Comparison of ENCODE assay signal across 13 cellular contexts in genomic region chr2:222290691-222291484, GRCh38. TPM values are rescaled to one million over a fixed set of nuclear protein-coding genes. Genes with fewer than 3 reads are reported as not detected.
DNase-seq lines count a peak whose midpoint lies in the region; ATAC-seq, FAIRE-seq and TF ChIP-seq lines count a peak whose summit lies in the region.
"Had no signal": no experiment of that assay in that cellular context is flagged by ENCODE, and none has a peak within 500 bp of the region (broad histone marks: within the 10 kb centered on the region; RNA-seq: fewer than 3 reads in every experiment).

No MANE protein-coding gene starts in this region.

- H3K79me2 ChIP-seq in SK-N-SH (ENCODE audit: insufficient read depth): no peaks in the 10 kb centered on the region

- no peak for TF ChIP-seq EP300 in SK-N-SH (IDR thresholded peaks at IDR 0.05; ENCODE audit: borderline replicate concordance in 1 of 2, low read depth in 1 of 2, low read length in 1 of 2)

- H3K27me3 ChIP-seq in cardiac muscle cell (peaks cover 100% of the 10 kb centered on the region), SK-N-SH (ENCODE audit: insufficient read depth) (peaks cover 94% of the 10 kb centered on the region), iPS-15b (ENCODE audit: control insufficient read depth, insufficient read depth, low read length) (peaks cover 94% of the 10 kb centered on the region)

- peak overlapping the region; percentile 67; the same call in 1 of the 2 replicates for H3K4me2 ChIP-seq in SK-N-SH

- H3K9ac ChIP-seq in SK-N-SH: no peak overlapping the region
- H3K9ac ChIP-seq in iPS-15b (ENCODE audit: low read depth, low read length): no peak overlapping the region

- peak overlapping the region; percentile 22; the same call in 1 of the 2 replicates for H2AFZ ChIP-seq in SK-N-SH (ENCODE audit: low read depth)

- H3K36me3 ChIP-seq in cardiac muscle cell (no peaks in the 10 kb centered on the region), SK-N-SH (replicated peaks in 1 of 2; ENCODE audit: control insufficient read depth in 1 of 2, insufficient read depth in 2 of 2, low read length in 1 of 2) (no peaks in the 10 kb centered on the region), iPS-15b (ENCODE audit: control insufficient read depth, insufficient read depth, low read length) (no peaks in the 10 kb centered on the region)
- H3K36me3 ChIP-seq: pancreas had no signal

- TF ChIP-seq CTCF in cardiac muscle cell (IDR thresholded peaks at IDR 0.05; ENCODE audit: low read depth, low read length): no peak
- no peak for TF ChIP-seq CTCF in SK-N-SH (IDR thresholded peaks at IDR 0.05)

- intact Hi-C loops in Right ventricle myocardium inferior (cut with DNase I): no loop called here

- no peaks in the 10 kb centered on the region for H3K9me2 ChIP-seq in SK-N-SH

- H3F3A ChIP-seq in SK-N-SH (replicated peaks; ENCODE audit: insufficient read depth): no peaks in the 10 kb centered on the region

- no peaks in the 10 kb centered on the region for H4K20me1 ChIP-seq in SK-N-SH (ENCODE audit: insufficient read depth)

- POLR2A ChIA-PET in SK-N-SH (lab: Yijun Ruan, JAX): no interaction called here

- DNase-seq in cardiac muscle cell (ENCODE audit: low read depth in 1 of 2, low spot score in 1 of 2) (peak; percentile 26 to 74), Right ventricle myocardium inferior (ENCODE audit: missing footprints) (no peak), SK-N-SH (peak; percentile 44), urothelium cell line (ENCODE audit: low spot score) (peak; percentile 80), epidermal melanocyte (ENCODE audit: insufficient read length, low spot score) (no peak), NCI-H2029 (lab: John Stamatoyannopoulos, UW) (no peak)
- DNase-seq: activated T-cell treated with anti-CD3 and anti-CD28 coated beads, Interleukin-2, amount 50 U/mL, for 1 hour; CD4-positive, CD25-positive, alpha-beta regulatory T cell had no signal

- CTCF ChIA-PET in SK-N-SH (lab: Yijun Ruan, JAX): interaction anchor here (0.6 to 1.6 kb wide), 2 partner anchors 8 to 279 kb away, joined by 3 to 4 read pairs; partner anchors contain the start of gene PAX3

- ATAC-seq in Right ventricle myocardium inferior: no peak
- no peak for ATAC-seq in HG02763 (IDR thresholded peaks at IDR 0.05; ENCODE audit: unreplicated experiment)
- ATAC-seq: pancreas had no signal

- 4% methylated on average over 24 of the region's 45 CpGs for WGBS in SK-N-SH (ENCODE audit: low lambda C conversion rate)

- H3K27ac ChIP-seq in cardiac muscle cell (no peak overlapping the region), SK-N-SH (ENCODE audit: low read depth in 2 of 2, low read length in 1 of 2) (no peak overlapping the region)
- H3K27ac ChIP-seq: pancreas had no signal

- peak overlapping the region; percentile 23 for H3K4me3 ChIP-seq in cardiac muscle cell
- H3K4me3 ChIP-seq in SK-N-SH (ENCODE audit: low read depth in 2 of 2, low read length in 1 of 2): peak overlapping the region in 1 of 2 experiments; percentile 4; a peak in 1 of 4 replicates
- peak overlapping the region; percentile 40 for H3K4me3 ChIP-seq in iPS-15b (ENCODE audit: low read depth, low read length)
- H3K4me3 ChIP-seq: pancreas had no signal

- no peaks in the 10 kb centered on the region for H3K9me3 ChIP-seq in cardiac muscle cell (ENCODE audit: low read depth)
- no peaks in the 10 kb centered on the region for H3K9me3 ChIP-seq in SK-N-SH
- H3K9me3 ChIP-seq in iPS-15b (ENCODE audit: control insufficient read depth, insufficient read depth, low read length): no peaks in the 10 kb centered on the region
- H3K9me3 ChIP-seq: pancreas had no signal

- TF ChIP-seq RAD21 in SK-N-SH (IDR thresholded peaks at IDR 0.05; ENCODE audit: low read length): no peak

- peaks cover 11% of the 10 kb centered on the region for H3K4me1 ChIP-seq in cardiac muscle cell (ENCODE audit: low read depth)
- H3K4me1 ChIP-seq in SK-N-SH (ENCODE audit: control insufficient read depth in 1 of 2, insufficient read depth in 2 of 2, low read depth in 1 of 2, low read length in 1 of 2): peaks cover 0 to 2% of the 10 kb centered on the region in 2 experiments; a peak in 1 of 4 replicates
- H3K4me1 ChIP-seq in iPS-15b (ENCODE audit: control insufficient read depth, insufficient read depth, low read length): peaks cover 9% of the 10 kb centered on the region

- no peak for FAIRE-seq in urothelium cell line (lab: Jason Lieb, UNC)
- FAIRE-seq: pancreas had no signal

TF ChIP-seq in SK-N-SH, 30 proteins besides CTCF, POLR2A, EP300 and RAD21:
- TF ChIP-seq RXRA (IDR thresholded peaks at IDR 0.05; ENCODE audit: borderline replicate concordance, low read depth) (no peak), TCF12 (IDR thresholded peaks at IDR 0.05) (no peak), CHD2 (IDR thresholded peaks at IDR 0.05; ENCODE audit: low read length, partially characterized antibody) (no peak), SMC3 (IDR thresholded peaks at IDR 0.05; ENCODE audit: low read depth, low read length) (no peak), SIN3A (IDR thresholded peaks at IDR 0.05; ENCODE audit: borderline replicate concordance, low read depth, low read length) (no peak), FOXM1 (IDR thresholded peaks at IDR 0.05; ENCODE audit: low read depth) (no peak), IRF3 (IDR thresholded peaks at IDR 0.05; ENCODE audit: low read depth, low read length) (no peak), MAX (IDR thresholded peaks at IDR 0.05; ENCODE audit: low read depth) (no peak), NFIC (IDR thresholded peaks at IDR 0.05; ENCODE audit: borderline replicate concordance) (no peak), FOXJ3 (CRISPR knock-in tag; IDR thresholded peaks at IDR 0.05) (no peak), POLR2AphosphoS5 (IDR thresholded peaks at IDR 0.05; ENCODE audit: low read depth, low read length) (no peak), USF2 (IDR thresholded peaks at IDR 0.05; ENCODE audit: borderline replicate concordance, low read depth, low read length) (no peak), PBX3 (IDR thresholded peaks at IDR 0.05) (no peak), TEAD4 (IDR thresholded peaks at IDR 0.05; ENCODE audit: borderline replicate concordance, insufficient read depth) (no peak), MXI1 (IDR thresholded peaks at IDR 0.05; ENCODE audit: low read depth, low read length) (no peak), ELF1 (IDR thresholded peaks at IDR 0.05) (no peak)

RNA-seq across cellular contexts. Expression of gene PAX3, which starts 7.9 kb away (rescaled TPM):
- 7.7 and 19.3 TPM in 2 replicates for total RNA-seq in cardiac muscle cell
- 8.0 and 8.8 TPM in 2 replicates for polyA plus RNA-seq in cardiac muscle cell
- not detected for total RNA-seq in Right ventricle myocardium inferior
- not detected in 2 replicates for polyA plus RNA-seq in SK-N-SH (2012; rRNA removed)
- polyA plus RNA-seq in SK-N-SH (2012; cell fraction: cytosol; rRNA removed): not detected in 2 replicates
- polyA plus RNA-seq in SK-N-SH (2012; cell fraction: nucleus; rRNA removed): 0.11 TPM in 1 of 2 replicates, not detected in the other
- total RNA-seq: CD4-positive, CD25-positive, alpha-beta regulatory T cell; HT-29; pancreas had no signal
- polyA plus RNA-seq: CD4-positive, CD25-positive, alpha-beta regulatory T cell; esophagus; pancreas had no signal

Comparison
In these comparisons a context has a peak if more than half of its experiments do, and no peak if none do; other contexts are left out.
1. DNase-seq: peak in cardiac muscle cell (2 of 2), SK-N-SH (single experiment) and urothelium cell line (single experiment); none in Right ventricle myocardium inferior (single experiment), epidermal melanocyte (single experiment) and NCI-H2029 (single experiment).